8 cellular contexts compared by ENCODE assay signal in genomic region chr18:3995476-3996102, GRCh38.
DNase-seq lines count a peak whose midpoint lies in the region; ATAC-seq, FAIRE-seq and TF ChIP-seq lines count a peak whose summit lies in the region.

No MANE protein-coding gene starts in this region.

- H3K4me1 Mint-ChIP-seq in activated T-helper 1 cell treated with anti-CD3 and anti-CD28 coated beads, Interleukin-12 subunit alpha, Interleukin-12 subunit beta, Interleukin-2, Interleukin-4 antibody, amounts not matched to agents 30 ng/mL and 10 ng/mL and 1 ng/mL, durations not matched to agents 14 hours and 24 hours and 36 hours (ENCODE audit: low read depth), result no peaks in the 10 kb centered on the region
- H3K4me1 Mint-ChIP-seq in progenitor cell of endocrine pancreas (ENCODE audit: low read depth), result peaks cover 11% of the 10 kb centered on the region

- POLR2A ChIA-PET in PC-3 (lab: Charles Lee; ENCODE audit: unreplicated experiment), result no interaction called here

- no peaks in the 10 kb centered on the region for H3F3A ChIP-seq in PC-3 (ENCODE audit: low read length, unreplicated experiment)

- H2AFZ ChIP-seq in PC-3 (ENCODE audit: low read length), result no peak overlapping the region; the same call in 1 of the 2 replicates

- H3K9me3 Mint-ChIP-seq in activated T-helper 1 cell treated with anti-CD3 and anti-CD28 coated beads, Interleukin-12 subunit alpha, Interleukin-12 subunit beta, Interleukin-2, Interleukin-4 antibody, amounts not matched to agents 30 ng/mL and 10 ng/mL and 1 ng/mL, durations not matched to agents 14 hours and 24 hours and 36 hours, result no peaks in the 10 kb centered on the region
- H3K9me3 Mint-ChIP-seq in progenitor cell of endocrine pancreas (ENCODE audit: low read depth), result no peaks in the 10 kb centered on the region

- no peak overlapping the region for H3K4me3 Mint-ChIP-seq in activated T-helper 1 cell treated with anti-CD3 and anti-CD28 coated beads, Interleukin-12 subunit alpha, Interleukin-12 subunit beta, Interleukin-2, Interleukin-4 antibody, amounts not matched to agents 30 ng/mL and 10 ng/mL and 1 ng/mL, durations not matched to agents 14 hours and 24 hours and 36 hours
- no peak overlapping the region for H3K4me3 Mint-ChIP-seq in progenitor cell of endocrine pancreas (ENCODE audit: low read depth)

- no peak overlapping the region for H3K4me2 ChIP-seq in PC-3 (ENCODE audit: low read length)

- no peak for TF ChIP-seq EP300 in gastroesophageal sphincter (IDR thresholded peaks at IDR 0.05)

- no TSS peak for BruUV-seq in PC-3 (replicated peaks; lab: Mats Ljungman, UMichigan)

- ATAC-seq in GM18861 (IDR thresholded peaks at IDR 0.05; ENCODE audit: unreplicated experiment) (peak; percentile 69), PC-3 (0 out of 2 replicates have a peak, but pooled peaks have one; percentile 20), gastroesophageal sphincter (no peak), GM18511 (IDR thresholded peaks at IDR 0.05; ENCODE audit: unreplicated experiment) (no peak)

- H3K4me3 ChIP-seq in AG09309 (ENCODE audit: control insufficient read depth, low read depth, low read length) (no peak overlapping the region), PC-3 (ENCODE audit: low read length) (no peak overlapping the region), gastroesophageal sphincter (no peak overlapping the region)

- no peaks in the 10 kb centered on the region for H3K79me2 ChIP-seq in PC-3 (ENCODE audit: low read length)

- peak; percentile 38 for DNase-seq in AG09309 (ENCODE audit: low read depth)
- DNase-seq in HTR-8/SVneo (ENCODE audit: insufficient read length, low spot score), result peak; percentile 9
- peak; percentile 69 for DNase-seq in PC-3
- DNase-seq in activated T-helper 1 cell treated with anti-CD3 and anti-CD28 coated beads, Interleukin-12 subunit alpha, Interleukin-12 subunit beta, Interleukin-2, Interleukin-4 antibody, amounts not matched to agents 30 ng/mL and 10 ng/mL and 1 ng/mL, durations not matched to agents 14 hours and 24 hours and 36 hours (ENCODE audit: low spot score), result peak; percentile 52
- peak; percentile 22 for DNase-seq in progenitor cell of endocrine pancreas (ENCODE audit: low spot score, unreplicated experiment)

- H3K27me3 ChIP-seq in PC-3 (ENCODE audit: low read length) (no peaks in the 10 kb centered on the region), gastroesophageal sphincter (no peaks in the 10 kb centered on the region)

- TF ChIP-seq CTCF in AG09309 (IDR thresholded peaks at IDR 0.05; ENCODE audit: control insufficient read depth, insufficient read depth, low read depth, low read length, missing control alignments) (peak; percentile 85), PC-3 (conservative IDR thresholded peaks at IDR 0.05; ENCODE audit: low read depth, low read length) (peak; percentile 85), gastroesophageal sphincter (IDR thresholded peaks at IDR 0.05) (peak; percentile 42 to 78 (median 61)), progenitor cell of endocrine pancreas (IDR thresholded peaks at IDR 0.05; ENCODE audit: unreplicated experiment) (peak; percentile 87)

- CTCF ChIA-PET in PC-3 (lab: Charles Lee), result interaction anchor here (0.6 kb wide), 2 partner anchors 312 to 389 kb away, joined by 3 read pairs; no protein-coding TSS in a partner anchor

- no peak overlapping the region for H3K9ac ChIP-seq in PC-3 (ENCODE audit: low read length)

- H3K9me2 ChIP-seq in PC-3 (replicated peaks; ENCODE audit: low read length), result no peaks in the 10 kb centered on the region

- TF ChIP-seq POLR2A in gastroesophageal sphincter (IDR thresholded peaks at IDR 0.05), result no peak

- H3K36me3 ChIP-seq in PC-3 (ENCODE audit: low read depth, low read length) (no peaks in the 10 kb centered on the region), gastroesophageal sphincter (no peaks in the 10 kb centered on the region)

- FAIRE-seq in HTR-8/SVneo (lab: Jason Lieb, UNC), result no peak

- 5 to 6% methylated on average over 7 of the region's 8 CpGs for WGBS in gastroesophageal sphincter (ENCODE audit: low coverage in 1 of 2), 2 donors

- no peaks in the 10 kb centered on the region for H3K9me3 ChIP-seq in PC-3 (ENCODE audit: low read length)
- no peaks in the 10 kb centered on the region for H3K9me3 ChIP-seq in gastroesophageal sphincter

- intact Hi-C loops in PC-3 (cut with micrococcal nuclease), result loop anchor here (2.0 to 5.0 kb wide), 2 partner anchors 123 to 1062 kb away; no protein-coding TSS in a partner anchor
- intact Hi-C loops in activated T-helper 1 cell treated with anti-CD3 and anti-CD28 coated beads, Interleukin-12 subunit alpha, Interleukin-12 subunit beta, Interleukin-2, Interleukin-4 antibody, amounts not matched to agents 30 ng/mL and 10 ng/mL and 1 ng/mL, durations not matched to agents 14 hours and 24 hours and 36 hours (cut with micrococcal nuclease), result loop anchor here (1.0 kb wide), 2 partner anchors 224 to 714 kb away; no protein-coding TSS in a partner anchor

- H3K27me3 Mint-ChIP-seq in activated T-helper 1 cell treated with anti-CD3 and anti-CD28 coated beads, Interleukin-12 subunit alpha, Interleukin-12 subunit beta, Interleukin-2, Interleukin-4 antibody, amounts not matched to agents 30 ng/mL and 10 ng/mL and 1 ng/mL, durations not matched to agents 14 hours and 24 hours and 36 hours (ENCODE audit: insufficient read depth), result peaks cover 9% of the 10 kb centered on the region
- H3K27me3 Mint-ChIP-seq in progenitor cell of endocrine pancreas, result peaks cover 4% of the 10 kb centered on the region

- no peak overlapping the region for H3K27ac Mint-ChIP-seq in activated T-helper 1 cell treated with anti-CD3 and anti-CD28 coated beads, Interleukin-12 subunit alpha, Interleukin-12 subunit beta, Interleukin-2, Interleukin-4 antibody, amounts not matched to agents 30 ng/mL and 10 ng/mL and 1 ng/mL, durations not matched to agents 14 hours and 24 hours and 36 hours
- H3K27ac Mint-ChIP-seq in progenitor cell of endocrine pancreas, result no peak overlapping the region

- no peaks in the 10 kb centered on the region for H3K36me3 Mint-ChIP-seq in activated T-helper 1 cell treated with anti-CD3 and anti-CD28 coated beads, Interleukin-12 subunit alpha, Interleukin-12 subunit beta, Interleukin-2, Interleukin-4 antibody, amounts not matched to agents 30 ng/mL and 10 ng/mL and 1 ng/mL, durations not matched to agents 14 hours and 24 hours and 36 hours (ENCODE audit: low read depth)
- no peaks in the 10 kb centered on the region for H3K36me3 Mint-ChIP-seq in progenitor cell of endocrine pancreas (ENCODE audit: insufficient read depth)

- H4K20me1 ChIP-seq in PC-3 (ENCODE audit: low read length), result no peaks in the 10 kb centered on the region

- H3K27ac ChIP-seq in PC-3 (ENCODE audit: low read length), result no peak overlapping the region
- H3K27ac ChIP-seq in gastroesophageal sphincter, result no peak overlapping the region

- H3K4me1 ChIP-seq in PC-3 (ENCODE audit: insufficient read depth, low read length), result no peaks in the 10 kb centered on the region
- H3K4me1 ChIP-seq in gastroesophageal sphincter, result no peaks in the 10 kb centered on the region

Comparison
In these comparisons a context has a peak if more than half of its experiments do, and no peak if none do; other contexts are left out.
1. DNase-seq: peak in every context shown above with its lines; median percentile 69 in PC-3; 52 in activated T-helper 1 cell treated with anti-CD3 and anti-CD28 coated beads, Interleukin-12 subunit alpha, Interleukin-12 subunit beta, Interleukin-2, Interleukin-4 antibody, amounts not matched to agents 30 ng/mL and 10 ng/mL and 1 ng/mL, durations not matched to agents 14 hours and 24 hours and 36 hours; 38 in AG09309; 22 in progenitor cell of endocrine pancreas; 9 in HTR-8/SVneo.
2. ATAC-seq: peak in GM18861 (single experiment) and PC-3 (single experiment); none in gastroesophageal sphincter (single experiment) and GM18511 (single experiment).
3. Peak in every context shown above with its lines, with median percentiles within 50 percentile points of each other: CTCF ChIP-seq.